ENCODE assay signal across 14 cellular contexts in genomic region chr20:57714409-57715267, GRCh38. TPM values are rescaled to one million over a fixed set of nuclear protein-coding genes. Genes with fewer than 3 reads are reported as not detected.
A peak's percentile ranks its signal among the peaks of the same experiment; 100 is the strongest.
DNase-seq lines count a peak whose midpoint lies in the region; ATAC-seq, FAIRE-seq and TF ChIP-seq lines count a peak whose summit lies in the region.
"Had no signal": no experiment of that assay in that cellular context is flagged by ENCODE, and none has a peak within 500 bp of the region (broad histone marks: within the 10 kb centered on the region; RNA-seq: fewer than 3 reads in every experiment).

No MANE protein-coding gene starts in this region.

- H3K14ac ChIP-seq in H1 (ENCODE audit: insufficient read length) = no peak overlapping the region
- no peak overlapping the region for H3K14ac ChIP-seq in neuronal stem cell (ENCODE audit: low read length)

- no TSS peak for BruUV-seq in PC-3 (replicated peaks; lab: Mats Ljungman, UMichigan)

- H2BK12ac ChIP-seq in H1 (ENCODE audit: low read depth, low read length) = no peak overlapping the region
- H2BK12ac ChIP-seq in neuronal stem cell (ENCODE audit: low read length) = no peak overlapping the region

- no peak overlapping the region for H2BK20ac ChIP-seq in H1 (ENCODE audit: low read length)

- peak overlapping the region; percentile 65 for H3K27ac ChIP-seq in PC-3 (ENCODE audit: low read length)
- no peak overlapping the region for H3K27ac ChIP-seq in H1 (ENCODE audit: low read depth, low read length)
- no peak overlapping the region for H3K27ac ChIP-seq in neuronal stem cell (replicated peaks; ENCODE audit: low read length)

- H3K23me2 ChIP-seq in H1 (ENCODE audit: low read depth, low read length) = peaks cover 4% of the 10 kb centered on the region; the same call in 1 of the 2 replicates

- no peaks in the 10 kb centered on the region for H3K27me3 ChIP-seq in PC-3 (ENCODE audit: low read length)
- H3K27me3 ChIP-seq in H1 (replicated peaks in 1 of 4; ENCODE audit: control insufficient read depth in 3 of 4, extremely low read depth in 1 of 4, insufficient read depth in 3 of 4, low read length in 3 of 4) = peaks cover 0 to 11% (median 7%) of the 10 kb centered on the region in 4 experiments; a peak in 4 of 7 replicates
- peaks cover 0 to 65% (median 30%) of the 10 kb centered on the region in 3 experiments for H3K27me3 ChIP-seq in neuronal stem cell (ENCODE audit: control insufficient read depth in 3 of 3, insufficient read depth in 3 of 3, low read depth in 1 of 3, low read length in 3 of 3)

- CTCF ChIA-PET in PC-3 (lab: Charles Lee) = interaction anchor here (0.5 to 0.8 kb wide), 2 partner anchors 16 to 938 kb away, joined by 3 to 4 read pairs; no protein-coding TSS in a partner anchor
- CTCF ChIA-PET in H1 (lab: Charles Lee; ENCODE audit: partially characterized antibody) = no interaction called here

- H3K4me2 ChIP-seq in PC-3 (ENCODE audit: low read length) (peak overlapping the region; percentile 64), H1 (ENCODE audit: insufficient read depth in 1 of 2, low read depth in 2 of 2, low read length in 2 of 2) (no peak overlapping the region), neuronal stem cell (ENCODE audit: insufficient read depth, low read length, poor library complexity, severe bottlenecking) (no peak overlapping the region)

- TF ChIP-seq CTCF in AG09319 (IDR thresholded peaks at IDR 0.05; ENCODE audit: low read depth, low read length) (no peak), PC-3 (conservative IDR thresholded peaks at IDR 0.05; ENCODE audit: low read depth, low read length) (no peak), H1 (IDR thresholded peaks at IDR 0.05; ENCODE audit: control extremely low read depth in 1 of 3, insufficient read depth in 1 of 3, low read depth in 1 of 3, low read length in 3 of 3) (no peak)

- H3K56ac ChIP-seq in H1 (replicated peaks; ENCODE audit: insufficient read length, low read depth, low read length) = no peak overlapping the region

- no peak overlapping the region for H3K4ac ChIP-seq in H1 (replicated peaks; ENCODE audit: insufficient read length, low read depth, low read length)
- H3K4ac ChIP-seq in neuronal stem cell (ENCODE audit: low read length) = no peak overlapping the region

- no peaks in the 10 kb centered on the region for H3K9me2 ChIP-seq in PC-3 (replicated peaks; ENCODE audit: low read length)

- TF ChIP-seq RAD21 in H1 (IDR thresholded peaks at IDR 0.05 in 1 of 2, conservative IDR thresholded peaks at IDR 0.05 in 1 of 2; ENCODE audit: low read depth in 2 of 2, low read length in 2 of 2) = no peak

- H4K20me1 ChIP-seq in PC-3 (ENCODE audit: low read length) (no peaks in the 10 kb centered on the region), H1 (replicated peaks in 1 of 2; ENCODE audit: control insufficient read depth in 1 of 2, insufficient read depth in 2 of 2, low read length in 2 of 2) (peaks cover 0 to 1% of the 10 kb centered on the region in 2 experiments)

- H4K8ac ChIP-seq in H1 (ENCODE audit: extremely low read depth, insufficient read depth, low read length) = 0 out of 2 replicates have a peak overlapping the region, but pooled peaks have one; percentile 41
- H4K8ac ChIP-seq in neuronal stem cell (ENCODE audit: low read depth, low read length) = no peak overlapping the region

- H3K4me3 ChIP-seq in PC-3 (ENCODE audit: low read length) = 0 out of 2 replicates have a peak overlapping the region, but pooled peaks have one; percentile 21
- H3K4me3 ChIP-seq in H1 (ENCODE audit: extremely low read depth in 1 of 4, insufficient read depth in 2 of 4, low read depth in 3 of 4, low read length in 4 of 4) = no peak overlapping the region
- no peak overlapping the region for H3K4me3 ChIP-seq in neuronal stem cell (ENCODE audit: low read length in 2 of 2)

- H2BK5ac ChIP-seq in H1 (ENCODE audit: low read depth, low read length) = no peak overlapping the region
- no peak overlapping the region for H2BK5ac ChIP-seq in neuronal stem cell (ENCODE audit: low read length)

- TF ChIP-seq EP300 in H1 (IDR thresholded peaks at IDR 0.05; ENCODE audit: borderline replicate concordance in 1 of 2, low read depth in 2 of 2, low read length in 2 of 2) = no peak

- H2AK5ac ChIP-seq in H1 (ENCODE audit: low read depth, low read length) (no peak overlapping the region), neuronal stem cell (ENCODE audit: low read depth, low read length) (peak overlapping the region; percentile 79)

- H3K9ac ChIP-seq in PC-3 (ENCODE audit: low read length) (peak overlapping the region; percentile 26; the same call in 1 of the 2 replicates), H1 (replicated peaks in 1 of 4; ENCODE audit: extremely low read depth in 1 of 4, low read depth in 3 of 4, low read length in 3 of 4) (no peak overlapping the region), neuronal stem cell (ENCODE audit: low read depth, low read length, poor library complexity) (no peak overlapping the region)

- POLR2A ChIA-PET in PC-3 (lab: Charles Lee; ENCODE audit: unreplicated experiment) (interaction anchor here (0.6 to 0.7 kb wide), 3 partner anchors 16 to 413 kb away, joined by 5 to 13 read pairs (median 6); no protein-coding TSS in a partner anchor), H1 (lab: Charles Lee; ENCODE audit: partially characterized antibody) (no interaction called here)

- WGBS in H1 (ENCODE audit: extremely low coverage in 1 of 2, insufficient coverage in 1 of 2, insufficient read length in 1 of 2, insufficient replicate concordance in 2 of 2, low coverage in 1 of 2, low lambda C conversion rate in 2 of 2, missing lambda C conversion rate in 1 of 2), 2 experiments = 90% methylated on average over 14 of the region's 23 CpGs; no CpG with 5 or more reads in 1 of the 2 experiments
- WGBS in neuronal stem cell (ENCODE audit: extremely low coverage in 2 of 2, insufficient read length in 2 of 2, insufficient replicate concordance in 1 of 2), 2 donors = no CpG with 5 or more reads among the region's 23 CpGs

- DNase-seq in AG09319 (ENCODE audit: extremely low read depth, low read depth) (peak; percentile 18), PC-3 (peak; percentile 98), H1 (ENCODE audit: low read depth in 1 of 2, low spot score in 2 of 2) (no peak), neuronal stem cell (ENCODE audit: low spot score) (no peak), NCI-H2029 (lab: John Stamatoyannopoulos, UW) (no peak), SHP77 treated with DMSO at 0.1 percent for 48 hours (lab: John Stamatoyannopoulos, UW) (no peak)
- no peak for DNase-seq in activated effector memory CD4-positive, alpha-beta T cell treated with anti-CD3 and anti-CD28 coated beads, Interleukin-2, amount 50 U/mL, for 16 hours
- DNase-seq: CD8-positive, alpha-beta T cell; cortex of kidney; natural killer cell; NCI-H510A treated with DMSO at 0.1 percent for 48 hours; stimulated activated naive CD8-positive, alpha-beta T cell treated with anti-CD3 and anti-CD28 coated beads, Interleukin-15, amount 100 ng/mL, for 72 hours; T-helper 2 cell had no signal

- intact Hi-C loops in PC-3 (cut with micrococcal nuclease) = loop anchor here (1.0 kb wide), 1 partner anchor 34 kb away; no protein-coding TSS in a partner anchor

- H3F3A ChIP-seq in PC-3 (ENCODE audit: low read length, unreplicated experiment) = peaks cover 3% of the 10 kb centered on the region

- H4K5ac ChIP-seq in H1 (ENCODE audit: insufficient read length, low read depth, low read length) = no peak overlapping the region

- no peaks in the 10 kb centered on the region for H3K79me1 ChIP-seq in H1 (ENCODE audit: low read depth, low read length)
- no peaks in the 10 kb centered on the region for H3K79me1 ChIP-seq in neuronal stem cell (ENCODE audit: low read depth, low read length)

- H3K18ac ChIP-seq in H1 (ENCODE audit: extremely low read depth, low read length) (no peak overlapping the region), neuronal stem cell (ENCODE audit: low read length) (no peak overlapping the region)

- peak overlapping the region; percentile 14; the same call in 1 of the 2 replicates for H2AFZ ChIP-seq in PC-3 (ENCODE audit: low read length)
- no peak overlapping the region for H2AFZ ChIP-seq in H1 (ENCODE audit: low read length)
- H2AFZ ChIP-seq in neuronal stem cell (ENCODE audit: low read length) = no peak overlapping the region

- H3K23ac ChIP-seq in H1 (ENCODE audit: insufficient read length) (no peak overlapping the region), neuronal stem cell (ENCODE audit: low read depth, low read length, poor library complexity) (no peak overlapping the region)

- ATAC-seq in PC-3 (peak; percentile 16), GM19351 (IDR thresholded peaks at IDR 0.05; ENCODE audit: unreplicated experiment) (no peak)
- ATAC-seq: CD8-positive, alpha-beta T cell; natural killer cell; stimulated activated naive CD8-positive, alpha-beta T cell treated with anti-CD3 and anti-CD28 coated beads, Interleukin-15, amount 100 ng/mL, for 72 hours had no signal

- H3K4me1 ChIP-seq in PC-3 (ENCODE audit: insufficient read depth, low read length) (peaks cover 80% of the 10 kb centered on the region), H1 (replicated peaks in 1 of 4; ENCODE audit: control insufficient read depth in 3 of 4, insufficient read depth in 4 of 4, low read length in 3 of 4) (peaks cover 0 to 10% (median 4%) of the 10 kb centered on the region in 4 experiments; a peak in 5 of 7 replicates), neuronal stem cell (ENCODE audit: control insufficient read depth in 2 of 2, insufficient read depth in 1 of 2, low read depth in 1 of 2, low read length in 2 of 2) (peaks cover 5 to 10% of the 10 kb centered on the region in 2 donors)

- H2BK120ac ChIP-seq in H1 (replicated peaks; ENCODE audit: low read depth, low read length) = no peak overlapping the region
- H2BK120ac ChIP-seq in neuronal stem cell (ENCODE audit: low read depth, low read length) = no peak overlapping the region

- no peaks in the 10 kb centered on the region for H3K36me3 ChIP-seq in PC-3 (ENCODE audit: low read depth, low read length)
- H3K36me3 ChIP-seq in H1 (ENCODE audit: control insufficient read depth in 2 of 4, insufficient read depth in 4 of 4, low read length in 3 of 4) = no peaks in the 10 kb centered on the region
- no peaks in the 10 kb centered on the region for H3K36me3 ChIP-seq in neuronal stem cell (replicated peaks in 1 of 2; ENCODE audit: control insufficient read depth in 2 of 2, insufficient read depth in 2 of 2, low read length in 2 of 2)

- H2BK15ac ChIP-seq in H1 (ENCODE audit: low read length) (no peak overlapping the region), neuronal stem cell (ENCODE audit: low read length) (peak overlapping the region; percentile 46)

- H4K91ac ChIP-seq in H1 (replicated peaks; ENCODE audit: insufficient read length, low read length) (no peak overlapping the region), neuronal stem cell (ENCODE audit: low read depth, low read length, poor library complexity) (no peak overlapping the region)

- no peak for TF ChIP-seq POLR2A in H1 (IDR thresholded peaks at IDR 0.05; ENCODE audit: control extremely low read depth in 1 of 2, low read depth in 2 of 2, low read length in 2 of 2)

- no peaks in the 10 kb centered on the region for H3K9me3 ChIP-seq in PC-3 (ENCODE audit: low read length)
- H3K9me3 ChIP-seq in H1 (ENCODE audit: insufficient read depth in 2 of 2, low read depth in 1 of 2, low read length in 1 of 2) = no peaks in the 10 kb centered on the region
- no peaks in the 10 kb centered on the region for H3K9me3 ChIP-seq in neuronal stem cell (replicated peaks in 1 of 2; ENCODE audit: control insufficient read depth in 2 of 2, insufficient read depth in 1 of 2, low read depth in 1 of 2, low read length in 2 of 2)

- H3K79me2 ChIP-seq in PC-3 (ENCODE audit: low read length) (peaks cover 40% of the 10 kb centered on the region), H1 (ENCODE audit: control insufficient read depth in 1 of 2, insufficient read depth in 2 of 2, low read length in 2 of 2) (no peaks in the 10 kb centered on the region)

- FAIRE-seq in H1 (lab: Jason Lieb, UNC) = no peak

RNA-seq across cellular contexts. Expression of gene PMEPA1, which starts 4.8 kb away (rescaled TPM):
- total RNA-seq in PC-3 (2014; rRNA removed) = 21.9 and 29.3 TPM in 2 replicates
- 20.0 and 20.5 TPM in 2 replicates for total RNA-seq in H1 (2021; fragmentation: NEBNext Ultra II Directional; extraction: Animal tissue kit (Norgen Biotek cat#: 25700))
- polyA plus RNA-seq in H1 (2011; rRNA removed) = 12.7 and 18.1 TPM in 2 replicates
- polyA plus RNA-seq in H1 (2011; cell fraction: cytosol; rRNA removed) = 10.3 TPM
- 21.0 TPM for polyA plus RNA-seq in H1 (2011; cell fraction: nucleus; rRNA removed)
- 3.8 to 11.4 TPM (median 10.2 TPM) in 4 replicates for polyA plus RNA-seq in H1 (2012, experiment 1 of 2)
- 7.9 TPM for polyA plus RNA-seq in H1 (2012, experiment 2 of 2)
- polyA plus RNA-seq in H1 (2013, experiment 1 of 2) = 17.9 TPM
- 19.1 TPM for polyA plus RNA-seq in H1 (2013, experiment 2 of 2)
- polyA minus RNA-seq in H1 (2011; rRNA and poly(A)+ RNA removed) = 5.6 and 6.0 TPM in 2 replicates
- 15.3 TPM for polyA minus RNA-seq in H1 (2011; cell fraction: cytosol; rRNA and poly(A)+ RNA removed)
- polyA minus RNA-seq in H1 (2011; cell fraction: nucleus; rRNA and poly(A)+ RNA removed) = 12.0 TPM
- 0.10 TPM for polyA plus RNA-seq in neuronal stem cell (2013, experiment 1 of 2)
- 0.08 TPM for polyA plus RNA-seq in neuronal stem cell (2013, experiment 2 of 2)

Comparison
In these comparisons a context has a peak if more than half of its experiments do, and no peak if none do; other contexts are left out.
1. DNase-seq: peak in AG09319 (single experiment) and PC-3 (single experiment); none in H1 (0 of 2), neuronal stem cell (single experiment), NCI-H2029 (single experiment), activated effector memory CD4-positive, alpha-beta T cell treated with anti-CD3 and anti-CD28 coated beads, Interleukin-2, amount 50 U/mL, for 16 hours (single experiment) and SHP77 treated with DMSO at 0.1 percent for 48 hours (single experiment).